In genomic region chr11:85316967-85317366, GRCh38 we compare ENCODE assay signal across 12 cellular contexts.
DNase-seq lines count a peak whose midpoint lies in the region; ATAC-seq and TF ChIP-seq lines count a peak whose summit lies in the region.
"Had no signal": no experiment of that assay in that cellular context is flagged by ENCODE, and none has a peak within 500 bp of the region (broad histone marks: within the 10 kb centered on the region; RNA-seq: fewer than 3 reads in every experiment).

No MANE protein-coding gene starts in this region.

- H3K4me1 Mint-ChIP-seq in activated CD4-positive, alpha-beta memory T cell treated with anti-CD3 and anti-CD28 coated beads for 36 hours (ENCODE audit: low read depth): no peaks in the 10 kb centered on the region

- no peak overlapping the region for H3K4me3 Mint-ChIP-seq in activated CD4-positive, alpha-beta memory T cell treated with anti-CD3 and anti-CD28 coated beads for 36 hours

- TF ChIP-seq POLR2A in lower leg skin (IDR thresholded peaks at IDR 0.05): no peak

- WGBS in lower leg skin, 2 donors: 78 to 79% methylated on average over 5 of the region's 5 CpGs

- no peaks in the 10 kb centered on the region for H3K36me3 Mint-ChIP-seq in activated CD4-positive, alpha-beta memory T cell treated with anti-CD3 and anti-CD28 coated beads for 36 hours

- CTCF ChIA-PET in activated CD4-positive, alpha-beta memory T cell treated with anti-CD3 and anti-CD28 coated beads for 36 hours (lab: Charles Lee): no interaction called here

- TF ChIP-seq CTCF in GM12865 (IDR thresholded peaks at IDR 0.05; ENCODE audit: insufficient read depth, low read depth, low read length, missing control alignments) (no peak), lower leg skin (IDR thresholded peaks at IDR 0.05) (no peak)

- DNase-seq in GM12865 (ENCODE audit: low read depth) (peak; percentile 83), OCI-M1 (lab: John Stamatoyannopoulos, UW) (peak; percentile 85), lower leg skin (ENCODE audit: low spot score in 2 of 2) (no peak), NCI-H82 (lab: John Stamatoyannopoulos, UW) (no peak), activated gamma-delta T cell (lab: John Stamatoyannopoulos, UW) (no peak)
- no peak for DNase-seq in activated CD4-positive, alpha-beta memory T cell treated with anti-CD3 and anti-CD28 coated beads for 36 hours
- DNase-seq: activated naive CD4-positive, alpha-beta T cell treated with Interleukin-2 at 50 U/mL for 16 hours; EL; NCI-H2171; thyroid gland had no signal

- peak; percentile 99 for ATAC-seq in GM21528 (IDR thresholded peaks at IDR 0.05; ENCODE audit: low FRiP score, unreplicated experiment)
- peak; percentile 97 for ATAC-seq in HG03469 (IDR thresholded peaks at IDR 0.05; ENCODE audit: unreplicated experiment)

- H3K4me3 ChIP-seq in GM12865 (ENCODE audit: low read depth, low read length) (no peak overlapping the region), lower leg skin (ENCODE audit: low read depth, poor library complexity, severe bottlenecking) (no peak overlapping the region)
- H3K4me3 ChIP-seq: thyroid gland had no signal

- intact Hi-C loops in lower leg skin (cut with DNase I; ENCODE audit: low total_unique reads): no loop called here
- intact Hi-C loops in activated CD4-positive, alpha-beta memory T cell treated with anti-CD3 and anti-CD28 coated beads for 36 hours (cut with micrococcal nuclease): no loop called here

- POLR2A ChIA-PET in activated CD4-positive, alpha-beta memory T cell treated with anti-CD3 and anti-CD28 coated beads for 36 hours (lab: Charles Lee): no interaction called here

- H3K9me3 Mint-ChIP-seq in activated CD4-positive, alpha-beta memory T cell treated with anti-CD3 and anti-CD28 coated beads for 36 hours: peaks cover 17% of the 10 kb centered on the region

- no peak overlapping the region for H3K27ac Mint-ChIP-seq in activated CD4-positive, alpha-beta memory T cell treated with anti-CD3 and anti-CD28 coated beads for 36 hours

- no peaks in the 10 kb centered on the region for H3K27me3 Mint-ChIP-seq in activated CD4-positive, alpha-beta memory T cell treated with anti-CD3 and anti-CD28 coated beads for 36 hours

Comparison
In these comparisons a context has a peak if more than half of its experiments do, and no peak if none do; other contexts are left out.
1. DNase-seq: peak in GM12865 (single experiment) and OCI-M1 (single experiment); none in lower leg skin (0 of 2), activated CD4-positive, alpha-beta memory T cell treated with anti-CD3 and anti-CD28 coated beads for 36 hours (single experiment), NCI-H82 (single experiment) and activated gamma-delta T cell (single experiment).